8 cellular contexts compared by ENCODE assay signal in genomic region chr1:19208710-19209438, GRCh38. TPM values are rescaled to one million over a fixed set of nuclear protein-coding genes. Genes with fewer than 3 reads are reported as not detected.
DNase-seq lines count a peak whose midpoint lies in the region; ATAC-seq and TF ChIP-seq lines count a peak whose summit lies in the region.

No MANE protein-coding gene starts in this region.

- no peaks in the 10 kb centered on the region for H3K27me3 Mint-ChIP-seq in chondrocyte (ENCODE audit: low read depth)

- in situ Hi-C loops in IMR-90 (cut with MboI; ENCODE audit: low sequenced_read_pairs): no loop called here

- H2BK120ac ChIP-seq in IMR-90 (ENCODE audit: low read depth, low read length): peak overlapping the region; percentile 15

- peaks cover 69% of the 10 kb centered on the region for H3K4me1 Mint-ChIP-seq in chondrocyte (ENCODE audit: low read depth)

- peak overlapping the region; percentile 95 for H3K4me3 Mint-ChIP-seq in chondrocyte (ENCODE audit: unreplicated experiment)

- H3K27me3 ChIP-seq in IMR-90 (ENCODE audit: control insufficient read depth, insufficient read depth, low read length) (no peaks in the 10 kb centered on the region), muscle layer of colon (ENCODE audit: control insufficient read depth in 1 of 2, insufficient read depth in 2 of 2, low read length in 2 of 2) (no peaks in the 10 kb centered on the region)

- H3K4me1 ChIP-seq in IMR-90 (ENCODE audit: control insufficient read depth, insufficient read depth, low read length) (peaks cover 7% of the 10 kb centered on the region), muscle layer of colon (ENCODE audit: insufficient read depth, low read length) (peaks cover 49% of the 10 kb centered on the region)

- H3K79me1 ChIP-seq in IMR-90 (ENCODE audit: low read depth in 1 of 2, low read length in 2 of 2): peaks cover 9 to 41% of the 10 kb centered on the region in 2 experiments; a peak in 3 of 4 replicates

- H4K20me1 ChIP-seq in IMR-90 (ENCODE audit: insufficient read depth, low read length): peaks cover 59% of the 10 kb centered on the region

- peak overlapping the region; percentile 86 for H3K18ac ChIP-seq in IMR-90 (ENCODE audit: low read depth, low read length)

- H2AK5ac ChIP-seq in IMR-90 (ENCODE audit: low read depth, low read length): peak overlapping the region; percentile 85

- H3K9me1 ChIP-seq in IMR-90 (ENCODE audit: insufficient read depth, low read length): peaks cover 4% of the 10 kb centered on the region; the same call in 1 of the 2 replicates

- intact Hi-C loops in IMR-90 (cut with micrococcal nuclease): no loop called here

- H3K23ac ChIP-seq in IMR-90 (ENCODE audit: low read depth, low read length): peak overlapping the region; percentile 53

- H3K4me2 ChIP-seq in IMR-90 (ENCODE audit: low read depth, low read length): peak overlapping the region; percentile 94

- H3K14ac ChIP-seq in IMR-90 (replicated peaks; ENCODE audit: low read depth, low read length): peak overlapping the region; percentile 86

- H2BK20ac ChIP-seq in IMR-90 (ENCODE audit: low read depth, low read length): no peak overlapping the region; the same call in 1 of the 2 replicates

- peak overlapping the region; percentile 39 to 55 for H4K8ac ChIP-seq in IMR-90 (ENCODE audit: low read depth in 2 of 2, low read length in 2 of 2)

- peak overlapping the region; percentile 54 for H3K4me3 ChIP-seq in AG09309 (ENCODE audit: control insufficient read depth, low read depth, low read length)
- H3K4me3 ChIP-seq in IMR-90 (ENCODE audit: insufficient read depth, low read depth, low read length): peak overlapping the region; percentile 74
- H3K4me3 ChIP-seq in muscle layer of colon (ENCODE audit: low read depth in 1 of 2, low read length in 2 of 2): peak overlapping the region; percentile 70 to 94

- CTCF ChIA-PET in IMR-90 (lab: Yijun Ruan, JAX): interaction anchor here (0.6 kb wide), 1 partner anchor 497 kb away, joined by 5 read pairs; no protein-coding TSS in a partner anchor

- H3K9me3 ChIP-seq in IMR-90 (ENCODE audit: control insufficient read depth, insufficient read depth, low read length) (no peaks in the 10 kb centered on the region), muscle layer of colon (ENCODE audit: low read length) (no peaks in the 10 kb centered on the region)

- H2BK5ac ChIP-seq in IMR-90 (ENCODE audit: low read depth, low read length, poor library complexity, severe bottlenecking): peak overlapping the region; percentile 94

- no peaks in the 10 kb centered on the region for H3K9me3 Mint-ChIP-seq in chondrocyte (ENCODE audit: low read depth)

- H2AFZ ChIP-seq in IMR-90 (replicated peaks; ENCODE audit: low read length, poor library complexity): no peak overlapping the region

- POLR2A ChIA-PET in IMR-90 (lab: Charles Lee; ENCODE audit: unreplicated experiment): interaction anchor here (0.6 kb wide), 1 partner anchor 68 kb away, joined by 3 read pairs; no protein-coding TSS in a partner anchor

- peak overlapping the region; percentile 11; the same call in 1 of the 2 replicates for H4K5ac ChIP-seq in IMR-90 (ENCODE audit: low read depth, low read length)

- no peak for TF ChIP-seq RAD21 in IMR-90 (IDR thresholded peaks at IDR 0.05; ENCODE audit: low read length)

- peak overlapping the region; percentile 39 for H3K4ac ChIP-seq in IMR-90 (ENCODE audit: low read depth, low read length)

- H3K27ac Mint-ChIP-seq in chondrocyte (ENCODE audit: unreplicated experiment): peak overlapping the region; percentile 100

- H2AK9ac ChIP-seq in IMR-90 (replicated peaks; ENCODE audit: low read depth, low read length, poor library complexity): no peak overlapping the region

- H3K36me3 ChIP-seq in IMR-90 (ENCODE audit: control insufficient read depth, insufficient read depth, low read length) (peaks cover 2% of the 10 kb centered on the region), muscle layer of colon (ENCODE audit: insufficient read depth, low read length) (peaks cover 7% of the 10 kb centered on the region)

- no peak for TF ChIP-seq CTCF in AG09309 (IDR thresholded peaks at IDR 0.05; ENCODE audit: control insufficient read depth, insufficient read depth, low read depth, low read length, missing control alignments)
- TF ChIP-seq CTCF in IMR-90 (conservative IDR thresholded peaks at IDR 0.05; ENCODE audit: low read depth, low read length): no peak
- TF ChIP-seq CTCF in chondrocyte (IDR thresholded peaks at IDR 0.05): no peak

- H3K56ac ChIP-seq in IMR-90 (ENCODE audit: extremely low read depth, insufficient read depth, low read length): peak overlapping the region; percentile 88

- ATAC-seq in IMR-90 (ENCODE audit: low read depth) (peak; percentile 28), left lobe of liver (no peak)

- BruUV-seq in IMR-90 (replicated peaks; lab: Mats Ljungman, UMichigan): no TSS peak

- H3K9ac ChIP-seq in IMR-90 (ENCODE audit: low read depth, low read length) (peak overlapping the region; percentile 98), muscle layer of colon (ENCODE audit: low read length) (peak overlapping the region; percentile 83)

- dilution Hi-C loops in IMR-90 (cut with HindIII; ENCODE audit: low sequenced_read_pairs, unreplicated experiment): no loop called here

- no CpG with 5 or more reads among the region's 8 CpGs for WGBS in IMR-90 (ENCODE audit: extremely low coverage in 2 of 2, insufficient read length in 1 of 2), 2 experiments

- peak overlapping the region; percentile 37 for H4K91ac ChIP-seq in IMR-90 (ENCODE audit: insufficient read depth, low read depth, low read length)

- H3K36me3 Mint-ChIP-seq in chondrocyte (ENCODE audit: low read depth): no peaks in the 10 kb centered on the region

- peak; percentile 83 for TF ChIP-seq POLR2A in IMR-90 (IDR thresholded peaks at IDR 0.05; ENCODE audit: low read depth, low read length)

- no peak for DNase-seq in AG09309 (ENCODE audit: low read depth)
- DNase-seq in IMR-90: peak; percentile 91
- DNase-seq in chondrocyte (ENCODE audit: low spot score): no peak
- DNase-seq in NCI-H1048 (lab: John Stamatoyannopoulos, UW): no peak
- no peak for DNase-seq in cerebellar nuclear complex (lab: John Stamatoyannopoulos, UW)
- DNase-seq in COR-L47 (lab: John Stamatoyannopoulos, UW): no peak
- DNase-seq in left lobe of liver (ENCODE audit: low spot score): no peak

- H3K27ac ChIP-seq in IMR-90 (ENCODE audit: insufficient read depth, low read length) (peak overlapping the region; percentile 78), muscle layer of colon (ENCODE audit: low read depth, low read length) (peak overlapping the region; percentile 95)

- H2BK15ac ChIP-seq in IMR-90 (ENCODE audit: low read depth, low read length): peak overlapping the region; percentile 9; the same call in 2 of the 3 replicates

TF ChIP-seq in IMR-90, 13 proteins besides CTCF, POLR2A, EP300 and RAD21 (continues in another document):
- no peak for TF ChIP-seq RFX5 (IDR thresholded peaks at IDR 0.05; ENCODE audit: low read depth, low read length)
- TF ChIP-seq, protein P1, sequence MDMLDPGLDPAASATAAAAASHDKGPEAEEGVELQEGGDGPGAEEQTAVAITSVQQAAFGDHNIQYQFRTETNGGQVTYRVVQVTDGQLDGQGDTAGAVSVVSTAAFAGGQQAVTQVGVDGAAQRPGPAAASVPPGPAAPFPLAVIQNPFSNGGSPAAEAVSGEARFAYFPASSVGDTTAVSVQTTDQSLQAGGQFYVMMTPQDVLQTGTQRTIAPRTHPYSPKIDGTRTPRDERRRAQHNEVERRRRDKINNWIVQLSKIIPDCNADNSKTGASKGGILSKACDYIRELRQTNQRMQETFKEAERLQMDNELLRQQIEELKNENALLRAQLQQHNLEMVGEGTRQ (IDR thresholded peaks at IDR 0.05; ENCODE audit: low read depth, low read length): no peak
- TF ChIP-seq CHD1 (IDR thresholded peaks at IDR 0.05; ENCODE audit: low read depth, low read length): no peak
- no peak for TF ChIP-seq CEBPB (IDR thresholded peaks at IDR 0.05; ENCODE audit: low read depth, low read length)
- no peak for TF ChIP-seq SMC3 (IDR thresholded peaks at IDR 0.05; ENCODE audit: low read depth, low read length)
- peak; percentile 58 for TF ChIP-seq MAFK (IDR thresholded peaks at IDR 0.05; ENCODE audit: low read depth, low read length)
- no peak for TF ChIP-seq RCOR1 (IDR thresholded peaks at IDR 0.05; ENCODE audit: insufficient replicate concordance, low read length)
- no peak for TF ChIP-seq MAZ (IDR thresholded peaks at IDR 0.05; ENCODE audit: borderline replicate concordance, low read depth, low read length)
- TF ChIP-seq BHLHE40 (IDR thresholded peaks at IDR 0.05; ENCODE audit: low read depth, low read length): no peak
- peak; percentile 56; the same call in 1 of the 2 replicates for TF ChIP-seq NFE2L2 (IDR thresholded peaks at IDR 0.05; ENCODE audit: low read depth, low read length)
- TF ChIP-seq MXI1 (IDR thresholded peaks at IDR 0.05; ENCODE audit: borderline replicate concordance, low read depth, low read length): peak; percentile 21; the same call in 1 of the 2 replicates
- peak; percentile 60; the same call in 1 of the 2 replicates for TF ChIP-seq FOS (IDR thresholded peaks at IDR 0.05; ENCODE audit: low read depth, low read length)

RNA-seq across cellular contexts. Expression of gene UBR4, which starts 1.2 kb away (rescaled TPM):
- total RNA-seq in IMR-90 (2012; rRNA removed) (77.8 and 87.8 TPM in 2 replicates), chondrocyte (133 to 144 TPM (median 135 TPM) in 3 replicates), left lobe of liver (127 TPM)
- 102 and 121 TPM in 2 replicates for polyA plus RNA-seq in IMR-90 (2012; rRNA removed)
- polyA plus RNA-seq in IMR-90 (2012; cell fraction: cytosol; rRNA removed): 49.4 and 55.4 TPM in 2 replicates
- 472 and 498 TPM in 2 replicates for polyA plus RNA-seq in IMR-90 (2012; cell fraction: nucleus; rRNA removed; ENCODE audit: low replicate concordance)

RNA-seq across cellular contexts. Expression of gene EMC1, which starts 42.5 kb away (rescaled TPM):
- total RNA-seq in IMR-90 (2012; rRNA removed) (55.3 and 65.4 TPM in 2 replicates), chondrocyte (51.9 to 55.6 TPM (median 55.2 TPM) in 3 replicates), left lobe of liver (19.7 TPM)
- 114 and 128 TPM in 2 replicates for polyA plus RNA-seq in IMR-90 (2012; rRNA removed)
- polyA plus RNA-seq in IMR-90 (2012; cell fraction: cytosol; rRNA removed): 51.9 and 111 TPM in 2 replicates
- 73.9 and 136 TPM in 2 replicates for polyA plus RNA-seq in IMR-90 (2012; cell fraction: nucleus; rRNA removed; ENCODE audit: low replicate concordance)

RNA-seq across cellular contexts. Expression of gene MRTO4, which starts 42.7 kb away (rescaled TPM):
- total RNA-seq in IMR-90 (2012; rRNA removed): 58.0 and 58.1 TPM in 2 replicates
- 48.0 and 48.7 TPM in 2 replicates for polyA plus RNA-seq in IMR-90 (2012; rRNA removed)
- 26.7 and 39.2 TPM in 2 replicates for polyA plus RNA-seq in IMR-90 (2012; cell fraction: cytosol; rRNA removed)
- 25.3 and 25.6 TPM in 2 replicates for polyA plus RNA-seq in IMR-90 (2012; cell fraction: nucleus; rRNA removed; ENCODE audit: low replicate concordance)
- total RNA-seq in chondrocyte: 16.2 to 20.4 TPM (median 17.7 TPM) in 3 replicates
- 8.7 TPM for total RNA-seq in left lobe of liver
